8 cellular contexts compared by ENCODE assay signal in genomic region chr11:120172054-120172881, GRCh38. TPM values are rescaled to one million over a fixed set of nuclear protein-coding genes. Genes with fewer than 3 reads are reported as not detected.
DNase-seq lines count a peak whose midpoint lies in the region; ATAC-seq and TF ChIP-seq lines count a peak whose summit lies in the region.

No MANE protein-coding gene starts in this region.

- peaks cover 0 to 12% of the 10 kb centered on the region in 2 donors for H3K4me1 Mint-ChIP-seq in natural killer cell

- intact Hi-C loops in natural killer cell (cut with micrococcal nuclease): loop anchor here (1.0 kb wide), 1 partner anchor 57 kb away; no protein-coding TSS in a partner anchor

- in situ Hi-C loops in HAP-1 (cut with MboI; ENCODE audit: low sequenced_read_pairs): loop anchor here (5.0 kb wide), 1 partner anchor 130 kb away; no protein-coding TSS in a partner anchor

- 29 to 39% methylated on average over 14 to 23 of the region's 23 CpGs for WGBS in upper lobe of left lung, 2 donors

- peaks cover 52 to 59% of the 10 kb centered on the region in 2 donors for H3K27me3 Mint-ChIP-seq in natural killer cell (ENCODE audit: low read depth in 2 of 2)

- no peak overlapping the region for H3K4me3 ChIP-seq in HAP-1
- no peak overlapping the region for H3K4me3 ChIP-seq in upper lobe of left lung

- H3K36me3 ChIP-seq in HAP-1 (replicated peaks) (no peaks in the 10 kb centered on the region), upper lobe of left lung (no peaks in the 10 kb centered on the region)

- H3K36me3 Mint-ChIP-seq in natural killer cell: no peaks in the 10 kb centered on the region

- TF ChIP-seq CTCF in natural killer cell (IDR thresholded peaks at IDR 0.05) (peak; percentile 70), upper lobe of left lung (IDR thresholded peaks at IDR 0.05) (peak; percentile 55 to 88 (median 79))

- TF ChIP-seq POLR2A in upper lobe of left lung (IDR thresholded peaks at IDR 0.05): no peak

- peak; percentile 43 to 64 (median 48) for ATAC-seq in natural killer cell
- ATAC-seq in upper lobe of left lung (ENCODE audit: low FRiP score in 2 of 2): peak; percentile 47 to 70

- DNase-seq in DMS114 treated with DMSO at 0.1 percent for 48 hours (lab: John Stamatoyannopoulos, UW; ENCODE audit: unreplicated experiment): peak; percentile 26
- DNase-seq in HAP-1 (ENCODE audit: low spot score in 2 of 2): peak; percentile 62 to 78
- DNase-seq in NCI-H748 (lab: John Stamatoyannopoulos, UW; ENCODE audit: unreplicated experiment): peak; percentile 48
- peak; percentile 23 for DNase-seq in activated T-cell treated with anti-CD3 and anti-CD28 coated beads for 24 hours (ENCODE audit: low read depth)
- DNase-seq in fibroblast of peridontal ligament (ENCODE audit: extremely low read depth): peak; percentile 62
- peak; percentile 25 for DNase-seq in natural killer cell
- DNase-seq in upper lobe of left lung: peak in 1 of 2 donors; percentile 57
- no peak for DNase-seq in NCI-H446 treated with DMSO at 0.1 percent for 48 hours (lab: John Stamatoyannopoulos, UW)

- no peaks in the 10 kb centered on the region for H3K9me3 Mint-ChIP-seq in natural killer cell

- H3K27ac Mint-ChIP-seq in natural killer cell: no peak overlapping the region

- no peak overlapping the region for H3K27ac ChIP-seq in upper lobe of left lung

- peaks cover 4% of the 10 kb centered on the region; the same call in 1 of the 2 replicates for H3K4me1 ChIP-seq in HAP-1
- H3K4me1 ChIP-seq in upper lobe of left lung: peaks cover 11 to 19% (median 18%) of the 10 kb centered on the region in 4 donors

- no peak for TF ChIP-seq EP300 in upper lobe of left lung (IDR thresholded peaks at IDR 0.05)

- no peaks in the 10 kb centered on the region for H3K9me3 ChIP-seq in HAP-1
- H3K9me3 ChIP-seq in upper lobe of left lung: no peaks in the 10 kb centered on the region

- H3K27me3 ChIP-seq in HAP-1 (ENCODE audit: low read depth) (peaks cover 17% of the 10 kb centered on the region), upper lobe of left lung (peaks cover 0 to 14% (median 5%) of the 10 kb centered on the region in 4 donors)

- peak overlapping the region; percentile 42 for H3K4me3 Mint-ChIP-seq in natural killer cell

RNA-seq across cellular contexts. Expression of gene TRIM29, which starts 34.4 kb away (rescaled TPM):
- total RNA-seq in natural killer cell: not detected
- 10 to 100 TPM in 2 of 6 donors, 1 to 10 TPM in 4; 2.3 to 36.7 (median 8.4) TPM for total RNA-seq in upper lobe of left lung

RNA-seq across cellular contexts. Expression of gene OAF, which starts 38.6 kb away (rescaled TPM):
- total RNA-seq in natural killer cell: 1 to 10 TPM; 2.8 to 5.1 (median 3.8) TPM
- 10 to 100 TPM in 2 of 6 donors, 1 to 10 TPM in 4; 5.1 to 41.6 (median 8.7) TPM for total RNA-seq in upper lobe of left lung
